ENCODE assay signal across 23 cellular contexts in the genomic region with DNA sequence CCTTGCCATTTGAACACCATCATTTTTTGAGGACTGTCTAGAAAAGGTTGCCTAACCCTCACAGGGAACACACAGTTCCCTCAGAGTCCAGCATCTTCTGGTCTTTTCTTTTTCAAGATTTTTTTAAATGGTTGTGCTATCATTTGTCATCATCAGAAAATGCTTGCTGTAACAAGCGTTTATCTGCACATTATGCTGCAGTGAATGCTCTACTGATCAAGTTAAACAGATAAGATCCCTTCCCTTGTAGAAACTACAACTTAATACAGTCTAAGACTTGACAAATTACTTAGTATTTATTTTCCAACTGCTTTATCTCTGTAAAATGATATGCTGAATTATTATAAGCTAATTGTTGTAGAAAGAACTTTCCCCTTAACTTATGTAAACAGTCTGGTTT. TPM values are rescaled to one million over a fixed set of nuclear protein-coding genes. Genes with fewer than 3 reads are reported as not detected.
A peak's percentile ranks its signal among the peaks of the same experiment; 100 is the strongest.
DNase-seq lines count a peak whose midpoint lies in the region; ATAC-seq, FAIRE-seq and TF ChIP-seq lines count a peak whose summit lies in the region.
"Had no signal": no experiment of that assay in that cellular context is flagged by ENCODE, and none has a peak within 500 bp of the region (broad histone marks: within the 10 kb centered on the region; RNA-seq: fewer than 3 reads in every experiment).

No MANE protein-coding gene starts in this region.

- no peaks in the 10 kb centered on the region for H3K9me3 Mint-ChIP-seq in activated naive CD4-positive, alpha-beta T cell treated with anti-CD3 and anti-CD28 coated beads, Interleukin-2, amount 50 U/mL, for 24 hours
- H3K9me3 Mint-ChIP-seq in activated naive CD4-positive, alpha-beta T cell treated with anti-CD3 and anti-CD28 coated beads, Interleukin-2, amount 10 ng/mL, durations not matched to agents 7 days and 5 days = no peaks in the 10 kb centered on the region
- H3K9me3 Mint-ChIP-seq in glutamatergic neuron (ENCODE audit: unreplicated experiment) = peaks cover 2% of the 10 kb centered on the region
- H3K9me3 Mint-ChIP-seq: CD4-positive, CD25-positive, alpha-beta regulatory T cell had no signal

- no peaks in the 10 kb centered on the region for H3K9me2 ChIP-seq in SK-N-SH

- H3K27me3 Mint-ChIP-seq in activated naive CD4-positive, alpha-beta T cell treated with anti-CD3 and anti-CD28 coated beads, Interleukin-2, amount 50 U/mL, for 24 hours = no peaks in the 10 kb centered on the region
- H3K27me3 Mint-ChIP-seq in activated naive CD4-positive, alpha-beta T cell treated with anti-CD3 and anti-CD28 coated beads, Interleukin-2, amount 10 ng/mL, durations not matched to agents 7 days and 5 days = no peaks in the 10 kb centered on the region
- H3K27me3 Mint-ChIP-seq in glutamatergic neuron (ENCODE audit: unreplicated experiment) = peaks cover 8% of the 10 kb centered on the region
- H3K27me3 Mint-ChIP-seq: CD4-positive, CD25-positive, alpha-beta regulatory T cell had no signal

- peaks cover 0 to 18% of the 10 kb centered on the region in 2 experiments; a peak in 2 of 4 replicates for H3K4me1 ChIP-seq in SK-N-SH (ENCODE audit: control insufficient read depth in 1 of 2, insufficient read depth in 2 of 2, low read depth in 1 of 2, low read length in 1 of 2)
- H3K4me1 ChIP-seq: SJSA1 had no signal

- H3K36me3 ChIP-seq in SK-N-SH (replicated peaks in 1 of 2; ENCODE audit: control insufficient read depth in 1 of 2, insufficient read depth in 2 of 2, low read length in 1 of 2) = peaks cover 26 to 49% of the 10 kb centered on the region in 2 experiments

- ATAC-seq in Right ventricle myocardium superior (ENCODE audit: poor library complexity) = no peak
- ATAC-seq in GM18498 (IDR thresholded peaks at IDR 0.05; ENCODE audit: unreplicated experiment) = no peak
- ATAC-seq: HepG2, Right ventricle myocardium inferior had no signal

- H3K36me3 Mint-ChIP-seq in activated naive CD4-positive, alpha-beta T cell treated with anti-CD3 and anti-CD28 coated beads, Interleukin-2, amount 50 U/mL, for 24 hours = peaks cover 7% of the 10 kb centered on the region
- H3K36me3 Mint-ChIP-seq in activated naive CD4-positive, alpha-beta T cell treated with anti-CD3 and anti-CD28 coated beads, Interleukin-2, amount 10 ng/mL, durations not matched to agents 7 days and 5 days = peaks cover 29% of the 10 kb centered on the region
- no peaks in the 10 kb centered on the region for H3K36me3 Mint-ChIP-seq in glutamatergic neuron (ENCODE audit: unreplicated experiment)

- H3K4me3 Mint-ChIP-seq in activated naive CD4-positive, alpha-beta T cell treated with anti-CD3 and anti-CD28 coated beads, Interleukin-2, amount 50 U/mL, for 24 hours = no peak overlapping the region
- H3K4me3 Mint-ChIP-seq in activated naive CD4-positive, alpha-beta T cell treated with anti-CD3 and anti-CD28 coated beads, Interleukin-2, amount 10 ng/mL, durations not matched to agents 7 days and 5 days = no peak overlapping the region
- H3K4me3 Mint-ChIP-seq in glutamatergic neuron (ENCODE audit: unreplicated experiment) = no peak overlapping the region
- H3K4me3 Mint-ChIP-seq: CD4-positive, CD25-positive, alpha-beta regulatory T cell had no signal

- POLR2A ChIA-PET in SK-N-SH (lab: Yijun Ruan, JAX) = no interaction called here

- H3K79me2 ChIP-seq in SK-N-SH (ENCODE audit: insufficient read depth) = no peaks in the 10 kb centered on the region

- TF ChIP-seq POLR2A in GM12891 (IDR thresholded peaks at IDR 0.05; ENCODE audit: low read depth, low read length) = no peak

- 57% methylated on average over 1 of the region's 1 CpG for WGBS in SK-N-SH (ENCODE audit: low lambda C conversion rate)

- peaks cover 3% of the 10 kb centered on the region for H3F3A ChIP-seq in SK-N-SH (replicated peaks; ENCODE audit: insufficient read depth)

- no peak overlapping the region for H3K4me3 ChIP-seq in SK-N-SH (ENCODE audit: low read depth in 2 of 2, low read length in 1 of 2)
- H3K4me3 ChIP-seq: GM23248, PC-9, SJSA1 had no signal

- no peak overlapping the region; a peak in 1 of 4 replicates for H3K27ac ChIP-seq in SK-N-SH (ENCODE audit: low read depth in 2 of 2, low read length in 1 of 2)
- H3K27ac ChIP-seq: GM23248, SJSA1 had no signal

- TF ChIP-seq CTCF in SK-N-SH (IDR thresholded peaks at IDR 0.05) (no peak), glutamatergic neuron (IDR thresholded peaks at IDR 0.05; ENCODE audit: partially characterized antibody, unreplicated experiment) (no peak)

- no peak for TF ChIP-seq RAD21 in SK-N-SH (IDR thresholded peaks at IDR 0.05; ENCODE audit: low read length)

- intact Hi-C loops in Right ventricle myocardium superior (cut with DNase I) = no loop called here

- no peaks in the 10 kb centered on the region for H3K9me3 ChIP-seq in SK-N-SH
- H3K9me3 ChIP-seq: SJSA1 had no signal

- no peak overlapping the region for H3K4me2 ChIP-seq in SK-N-SH
- H3K4me2 ChIP-seq: PC-9 had no signal

- H2AFZ ChIP-seq in SK-N-SH (ENCODE audit: low read depth) = no peak overlapping the region
- H2AFZ ChIP-seq: GM23248, PC-9 had no signal

- FAIRE-seq in GM12891 (lab: Jason Lieb, UNC) = no peak
- FAIRE-seq: D721Med, HepG2 had no signal

- H3K4me1 Mint-ChIP-seq in activated naive CD4-positive, alpha-beta T cell treated with anti-CD3 and anti-CD28 coated beads, Interleukin-2, amount 50 U/mL, for 24 hours = no peaks in the 10 kb centered on the region
- H3K4me1 Mint-ChIP-seq in activated naive CD4-positive, alpha-beta T cell treated with anti-CD3 and anti-CD28 coated beads, Interleukin-2, amount 10 ng/mL, durations not matched to agents 7 days and 5 days = no peaks in the 10 kb centered on the region
- peaks cover 18% of the 10 kb centered on the region for H3K4me1 Mint-ChIP-seq in glutamatergic neuron (ENCODE audit: low read depth, unreplicated experiment)

- no peaks in the 10 kb centered on the region for H4K20me1 ChIP-seq in SK-N-SH (ENCODE audit: insufficient read depth)

- H3K27me3 ChIP-seq in SK-N-SH (ENCODE audit: insufficient read depth) = no peaks in the 10 kb centered on the region
- H3K27me3 ChIP-seq: SJSA1 had no signal

- no peak for DNase-seq in activated naive CD4-positive, alpha-beta T cell treated with anti-CD3 and anti-CD28 coated beads, Interleukin-2, amount 10 ng/mL, durations not matched to agents 7 days and 5 days
- DNase-seq in SK-N-SH = no peak
- DNase-seq in glutamatergic neuron = no peak
- no peak for DNase-seq in GM12891 (ENCODE audit: insufficient read length, low spot score)
- no peak for DNase-seq in Right ventricle myocardium superior
- DNase-seq: 8988T; CD4-positive, CD25-positive, alpha-beta regulatory T cell; GM23248; H7; Karpas-422; NCI-H1105 treated with DMSO at 0.1 percent for 48 hours; NCI-H2029; NCI-H446; NCI-H524 treated with DMSO at 0.1 percent for 48 hours; NCI-H82; NK-92 treated with Interleukin-12 subunit alpha and Interleukin-12 subunit beta, amount 100 ng/mL, for 24 hours; PC-9 had no signal

- H3K9ac ChIP-seq in SK-N-SH = no peak overlapping the region
- H3K9ac ChIP-seq: GM23248 had no signal

- no peak for TF ChIP-seq EP300 in SK-N-SH (IDR thresholded peaks at IDR 0.05; ENCODE audit: borderline replicate concordance in 1 of 2, low read depth in 1 of 2, low read length in 1 of 2)

- CTCF ChIA-PET in activated naive CD4-positive, alpha-beta T cell treated with anti-CD3 and anti-CD28 coated beads, Interleukin-2, amount 10 ng/mL, durations not matched to agents 7 days and 5 days (lab: Charles Lee) = interaction anchor here (1.6 kb wide), 1 partner anchor 217 kb away, joined by 3 read pairs; no protein-coding TSS in a partner anchor
- CTCF ChIA-PET in SK-N-SH (lab: Yijun Ruan, JAX) = interaction anchor here (0.8 kb wide), 1 partner anchor 151 kb away, joined by 4 read pairs; the partner anchor contains the start of gene WDR73

- H3K27ac Mint-ChIP-seq in activated naive CD4-positive, alpha-beta T cell treated with anti-CD3 and anti-CD28 coated beads, Interleukin-2, amount 50 U/mL, for 24 hours = peak overlapping the region; percentile 23
- H3K27ac Mint-ChIP-seq in activated naive CD4-positive, alpha-beta T cell treated with anti-CD3 and anti-CD28 coated beads, Interleukin-2, amount 10 ng/mL, durations not matched to agents 7 days and 5 days = no peak overlapping the region
- H3K27ac Mint-ChIP-seq in glutamatergic neuron (ENCODE audit: unreplicated experiment) = peak overlapping the region; percentile 8
- H3K27ac Mint-ChIP-seq: CD4-positive, CD25-positive, alpha-beta regulatory T cell had no signal

TF ChIP-seq in SK-N-SH, 30 proteins besides CTCF, POLR2A, EP300 and RAD21:
- TF ChIP-seq RXRA (IDR thresholded peaks at IDR 0.05; ENCODE audit: borderline replicate concordance, low read depth) = no peak
- peak; percentile 64 for TF ChIP-seq GATA2 (CRISPR knock-in tag; IDR thresholded peaks at IDR 0.05)
- TF ChIP-seq GABPA (IDR thresholded peaks at IDR 0.05; ENCODE audit: low read depth) = no peak

TF ChIP-seq in GM12891, 5 proteins besides CTCF, POLR2A, EP300 and RAD21:
- TF ChIP-seq PAX5 (IDR thresholded peaks at IDR 0.05; ENCODE audit: insufficient read depth, low read length, severe bottlenecking) (no peak), POLR2AphosphoS5 (IDR thresholded peaks at IDR 0.05; ENCODE audit: low read depth, low read length) (no peak), SPI1 (IDR thresholded peaks at IDR 0.05; ENCODE audit: low read depth, low read length) (no peak), POU2F2 (IDR thresholded peaks at IDR 0.05; ENCODE audit: low read depth, low read length) (no peak), TAF1 (IDR thresholded peaks at IDR 0.05; ENCODE audit: low read depth, low read length) (no peak)

RNA-seq across cellular contexts. Expression of gene ALPK3, which starts 11.9 kb away (rescaled TPM):
- 0.16 TPM in 2 replicates for polyA plus RNA-seq in SK-N-SH (2012; rRNA removed)
- 0.08 and 0.09 TPM in 2 replicates for polyA plus RNA-seq in SK-N-SH (2012; cell fraction: cytosol; rRNA removed)
- 1.3 and 2.0 TPM in 2 replicates for polyA plus RNA-seq in SK-N-SH (2012; cell fraction: nucleus; rRNA removed)
- total RNA-seq in glutamatergic neuron (ENCODE audit: unreplicated experiment) (6.8 TPM), Right ventricle myocardium superior (114 TPM)
- 0.03 TPM for polyA plus RNA-seq in GM12891 (2012; ENCODE audit: low read depth, missing spikeins)
- polyA plus RNA-seq: CD4-positive, CD25-positive, alpha-beta regulatory T cell; GM23248 had no signal

RNA-seq across cellular contexts. Expression of gene ZNF592, which starts 56.8 kb away (rescaled TPM):
- polyA plus RNA-seq in SK-N-SH (2012; rRNA removed) = 8.0 and 8.7 TPM in 2 replicates
- polyA plus RNA-seq in SK-N-SH (2012; cell fraction: cytosol; rRNA removed) = 4.2 and 5.8 TPM in 2 replicates
- 18.7 and 18.8 TPM in 2 replicates for polyA plus RNA-seq in SK-N-SH (2012; cell fraction: nucleus; rRNA removed)
- total RNA-seq in glutamatergic neuron (ENCODE audit: unreplicated experiment) (42.3 TPM), Right ventricle myocardium superior (16.3 TPM)
- polyA plus RNA-seq in GM12891 (2012; ENCODE audit: low read depth, missing spikeins) = 7.1 TPM

Comparison
In these comparisons a context has a peak if more than half of its experiments do, and no peak if none do; other contexts are left out.
1. RNA of gene ALPK3, which starts 11.9 kb away (total RNA-seq): 114 TPM in Right ventricle myocardium superior (single experiment); 6.8 TPM in glutamatergic neuron (single experiment); every median in the first group is over 10 times any median in the second.